Comparison of ENCODE assay signal across 16 cellular contexts in genomic region chr5:36276864-36277263, GRCh38. TPM values are rescaled to one million over a fixed set of nuclear protein-coding genes. Genes with fewer than 3 reads are reported as not detected.
DNase-seq lines count a peak whose midpoint lies in the region; ATAC-seq and TF ChIP-seq lines count a peak whose summit lies in the region.
"Had no signal": no experiment of that assay in that cellular context is flagged by ENCODE, and none has a peak within 500 bp of the region (broad histone marks: within the 10 kb centered on the region; RNA-seq: fewer than 3 reads in every experiment).

No MANE protein-coding gene starts in this region.

- H3K9me3 ChIP-seq in ascending aorta (no peaks in the 10 kb centered on the region), left lung (no peaks in the 10 kb centered on the region), thyroid gland (no peaks in the 10 kb centered on the region)
- H3K9me3 ChIP-seq: stomach had no signal

- intact Hi-C loops in ascending aorta (cut with DNase I) (no loop called here), left lung (cut with DNase I) (loop anchor here in 1 of 2 donors (10.0 kb wide), 1 partner anchor 118 kb away; no protein-coding TSS in a partner anchor), thyroid gland (cut with DNase I) (no loop called here)

- no peak for TF ChIP-seq POLR2A in thyroid gland (IDR thresholded peaks at IDR 0.05)

- H3K4me1 ChIP-seq in ascending aorta (peaks cover 0 to 31% of the 10 kb centered on the region in 2 donors), left lung (peaks cover 0 to 4% of the 10 kb centered on the region in 2 donors), thyroid gland (peaks cover 23 to 25% of the 10 kb centered on the region in 2 donors)

- H3K27ac Mint-ChIP-seq in activated T-helper 17 cell treated with anti-CD3 and anti-CD28 coated beads, Interleukin-2, amount 50 U/mL, for 72 hours: no peak overlapping the region

- ATAC-seq in left lung: peak; percentile 47
- no peak for ATAC-seq in activated T-helper 17 cell treated with anti-CD3 and anti-CD28 coated beads, Interleukin-2, amount 50 U/mL, for 72 hours (replicated peaks)
- ATAC-seq: HCT116, left colon had no signal

- no peaks in the 10 kb centered on the region for H3K9me3 Mint-ChIP-seq in activated T-helper 17 cell treated with anti-CD3 and anti-CD28 coated beads, Interleukin-2, amount 50 U/mL, for 72 hours

- H3K27me3 Mint-ChIP-seq in activated T-helper 17 cell treated with anti-CD3 and anti-CD28 coated beads, Interleukin-2, amount 50 U/mL, for 72 hours: peaks cover 6% of the 10 kb centered on the region

- no peaks in the 10 kb centered on the region for H3K4me1 Mint-ChIP-seq in activated T-helper 17 cell treated with anti-CD3 and anti-CD28 coated beads, Interleukin-2, amount 50 U/mL, for 72 hours

- H3K4me3 ChIP-seq in ascending aorta (no peak overlapping the region), left lung (no peak overlapping the region), thyroid gland (replicated peaks in 1 of 3) (no peak overlapping the region)
- H3K4me3 ChIP-seq: BLaER1 treated with 17β-estradiol and CSF1 and Interleukin-3, amounts not matched to agents 10 nM and 100 nM; stomach had no signal

- peak in 2 of 3 experiments; percentile 17 to 61 for DNase-seq in NCI-H1417 (lab: John Stamatoyannopoulos, UW)
- no peak for DNase-seq in NCI-H1417 treated with DMSO at 0.1 percent for 48 hours (lab: John Stamatoyannopoulos, UW)
- no peak for DNase-seq in ascending aorta (ENCODE audit: low spot score in 2 of 2)
- no peak for DNase-seq in left lung
- peak; percentile 62 to 65 for DNase-seq in thyroid gland
- DNase-seq in stimulated activated CD4-positive, alpha-beta T cell treated with anti-CD3 and anti-CD28 coated beads, Interleukin-1b, Interleukin-23, amount 100 ng/mL, for 48 hours: no peak
- DNase-seq in NCI-H1436 treated with DMSO at 0.1 percent for 48 hours (lab: John Stamatoyannopoulos, UW): no peak
- DNase-seq: KBM-7; left colon; NCI-H2227 treated with DMSO at 0.1 percent for 48 hours; NK-92 treated with Interleukin-12 subunit alpha and Interleukin-12 subunit beta, amount 100 ng/mL, for 24 hours; stomach had no signal

- H3K4me3 Mint-ChIP-seq in activated T-helper 17 cell treated with anti-CD3 and anti-CD28 coated beads, Interleukin-2, amount 50 U/mL, for 72 hours: no peak overlapping the region

- TF ChIP-seq CTCF in ascending aorta (IDR thresholded peaks at IDR 0.05) (no peak), left lung (IDR thresholded peaks at IDR 0.05) (no peak), thyroid gland (IDR thresholded peaks at IDR 0.05) (no peak)

- H3K36me3 Mint-ChIP-seq in activated T-helper 17 cell treated with anti-CD3 and anti-CD28 coated beads, Interleukin-2, amount 50 U/mL, for 72 hours (ENCODE audit: low read depth): no peaks in the 10 kb centered on the region

- H3K36me3 ChIP-seq in ascending aorta (no peaks in the 10 kb centered on the region), left lung (no peaks in the 10 kb centered on the region), thyroid gland (no peaks in the 10 kb centered on the region)
- H3K36me3 ChIP-seq: BLaER1 treated with 17β-estradiol and CSF1 and Interleukin-3, amounts not matched to agents 10 nM and 100 nM; stomach had no signal

- H3K27ac ChIP-seq in ascending aorta: peak overlapping the region; percentile 56 to 69
- H3K27ac ChIP-seq in left lung: no peak overlapping the region
- H3K27ac ChIP-seq in thyroid gland: peak overlapping the region in 1 of 3 donors; percentile 63
- H3K27ac ChIP-seq: 22Rv1; BLaER1 treated with 17β-estradiol and CSF1 and Interleukin-3, amounts not matched to agents 10 nM and 100 nM; stomach had no signal

- no peaks in the 10 kb centered on the region for H3K27me3 ChIP-seq in ascending aorta
- H3K27me3 ChIP-seq in left lung: no peaks in the 10 kb centered on the region
- H3K27me3 ChIP-seq in thyroid gland: no peaks in the 10 kb centered on the region
- H3K27me3 ChIP-seq: BLaER1 treated with 17β-estradiol and CSF1 and Interleukin-3, amounts not matched to agents 10 nM and 100 nM; stomach had no signal

RNA-seq across cellular contexts. Expression of gene RANBP3L, which starts 24.8 kb away (rescaled TPM):
- not detected for total RNA-seq in ascending aorta
- 1 to 10 TPM; 4.2 to 7.1 TPM for total RNA-seq in left lung
- total RNA-seq in thyroid gland: 10 to 100 TPM in 1 of 4 donors, 1 to 10 TPM in 3; 6.5 to 15.8 (median 8.5) TPM
- not detected for total RNA-seq in activated T-helper 17 cell treated with anti-CD3 and anti-CD28 coated beads, Interleukin-2, amount 50 U/mL, for 72 hours

RNA-seq across cellular contexts. Expression of gene NADK2, which starts 35.1 kb away (rescaled TPM):
- 18.4 TPM for total RNA-seq in ascending aorta
- total RNA-seq in left lung: 10 to 100 TPM; 23.8 to 30.8 TPM
- 10 to 100 TPM; 28.8 to 47.2 (median 44.4) TPM for total RNA-seq in thyroid gland
- 10 to 100 TPM in 1 of 2 donors, 1 to 10 TPM in 1; 7.2 to 11.0 TPM for total RNA-seq in activated T-helper 17 cell treated with anti-CD3 and anti-CD28 coated beads, Interleukin-2, amount 50 U/mL, for 72 hours

Comparison
In these comparisons a context has a peak if more than half of its experiments do, and no peak if none do; other contexts are left out.
1. DNase-seq: peak in NCI-H1417 (2 of 3) and thyroid gland (2 of 2); none in NCI-H1417 treated with DMSO at 0.1 percent for 48 hours (single experiment), ascending aorta (0 of 2), left lung (0 of 2), stimulated activated CD4-positive, alpha-beta T cell treated with anti-CD3 and anti-CD28 coated beads, Interleukin-1b, Interleukin-23, amount 100 ng/mL, for 48 hours (single experiment) and NCI-H1436 treated with DMSO at 0.1 percent for 48 hours (single experiment).
2. H3K27ac ChIP-seq: peak in ascending aorta (2 of 2); none in left lung (0 of 2).